ENCODE assay signal across 16 cellular contexts in the genomic region with DNA sequence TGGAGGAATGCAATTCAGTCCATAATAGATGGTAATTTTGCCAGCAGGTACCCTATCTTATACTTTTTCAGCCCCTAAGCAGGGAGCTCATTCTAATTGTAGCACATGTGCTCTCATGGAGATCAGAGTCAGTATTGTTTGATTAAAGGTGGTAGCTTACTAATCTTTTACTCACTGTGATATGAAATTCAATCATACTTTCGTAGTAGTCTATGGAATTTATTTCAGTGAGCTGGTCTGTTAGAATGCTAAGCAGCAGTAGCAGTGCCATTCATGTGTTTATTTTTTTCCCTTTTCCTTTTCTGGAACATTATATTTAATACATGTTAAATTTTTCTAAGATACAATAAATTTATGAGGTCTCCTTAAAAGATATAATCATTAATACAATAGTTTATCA.
"Had no signal": no experiment of that assay in that cellular context is flagged by ENCODE, and none has a peak within 500 bp of the region (broad histone marks: within the 10 kb centered on the region; RNA-seq: fewer than 3 reads in every experiment).

No MANE protein-coding gene starts in this region.

- H3K27me3 ChIP-seq: breast epithelium, neutrophil, spleen, upper lobe of right lung had no signal

- H3K36me3 ChIP-seq: breast epithelium, lower lobe of right lung, neutrophil, spleen, upper lobe of right lung had no signal

- H3K4me1 ChIP-seq: breast epithelium, lower lobe of right lung had no signal

- H3K4me3 ChIP-seq: breast epithelium, lower lobe of right lung, spleen, upper lobe of right lung had no signal

- H3K27ac ChIP-seq: breast epithelium, lower lobe of right lung, neutrophil, spleen, upper lobe of right lung had no signal

- DNase-seq: activated CD4-positive, alpha-beta memory T cell treated with anti-CD3 and anti-CD28 coated beads for 36 hours; activated naive CD4-positive, alpha-beta T cell treated with Interleukin-2 at 50 U/mL for 16 hours; activated naive CD8-positive, alpha-beta T cell treated with anti-CD3 and anti-CD28 coated beads, Interleukin-2, amount 10 ng/mL, durations not matched to agents 7 days and 5 days; anterior cingulate cortex; cerebellar nuclear complex; effector CD4-positive, alpha-beta T cell; left colon; lower lobe of right lung; spleen; stimulated activated CD4-positive, alpha-beta T cell treated with anti-CD3 and anti-CD28 coated beads, Interleukin-4, amount 100 ng/mL, for 4 hours; upper lobe of right lung had no signal

- ATAC-seq: left colon; lower lobe of right lung; natural killer cell treated with Interleukin-12 subunit alpha and Interleukin-12 subunit beta and Interleukin-15 and Interleukin-18, amount 100 ng/mL, for 72 hours; sciatic nerve; stimulated activated memory B cell treated with anti-CD40 and anti-IgM and Interleukin-4, amounts not matched to agents 10 μg/mL and 1 μg/mL and 100 μg/mL, for 72 hours; upper lobe of right lung had no signal

- H3K9me3 ChIP-seq: breast epithelium, lower lobe of right lung, neutrophil, spleen, upper lobe of right lung had no signal
